Comparison of ENCODE assay signal across 22 cellular contexts in genomic region chr10:26647602-26648244, GRCh38. TPM values are rescaled to one million over a fixed set of nuclear protein-coding genes. Genes with fewer than 3 reads are reported as not detected.
DNase-seq lines count a peak whose midpoint lies in the region; ATAC-seq, FAIRE-seq and TF ChIP-seq lines count a peak whose summit lies in the region.
"Had no signal": no experiment of that assay in that cellular context is flagged by ENCODE, and none has a peak within 500 bp of the region (broad histone marks: within the 10 kb centered on the region; RNA-seq: fewer than 3 reads in every experiment).

No MANE protein-coding gene starts in this region.

- WGBS in small intestine, 3 donors = 79 to 90% (median 89%) methylated on average over 12 of the region's 12 CpGs

- no peaks in the 10 kb centered on the region for H3K4me1 ChIP-seq in small intestine (ENCODE audit: control insufficient read depth in 2 of 2, insufficient read depth in 1 of 2, low read depth in 1 of 2, low read length in 1 of 2)
- H3K4me1 ChIP-seq: Caco-2, Peyer's patch had no signal

- H3K27ac ChIP-seq in small intestine (ENCODE audit: low read depth in 1 of 2, low read length in 1 of 2) = no peak overlapping the region
- H3K27ac ChIP-seq: Peyer's patch had no signal

- H3K27ac Mint-ChIP-seq in T-helper 17 cell = peak overlapping the region; percentile 37
- H3K27ac Mint-ChIP-seq: B cell; CD4-positive, CD25-positive, alpha-beta regulatory T cell had no signal

- no peak overlapping the region for H3K4me3 Mint-ChIP-seq in T-helper 17 cell
- H3K4me3 Mint-ChIP-seq: B cell; CD4-positive, CD25-positive, alpha-beta regulatory T cell had no signal

- no peaks in the 10 kb centered on the region for H3K4me1 Mint-ChIP-seq in T-helper 17 cell
- H3K4me1 Mint-ChIP-seq: B cell; CD4-positive, CD25-positive, alpha-beta regulatory T cell had no signal

- no peak overlapping the region for H3K4me3 ChIP-seq in small intestine (ENCODE audit: low read depth in 1 of 2, low read length in 2 of 2)
- H3K4me3 ChIP-seq: K562, Peyer's patch had no signal

- H3K27me3 Mint-ChIP-seq in T-helper 17 cell = peaks cover 18% of the 10 kb centered on the region

- H3K36me3 ChIP-seq in small intestine (ENCODE audit: control insufficient read depth in 2 of 2, insufficient read depth in 2 of 2, low read length in 2 of 2) = no peaks in the 10 kb centered on the region
- H3K36me3 ChIP-seq: Peyer's patch had no signal

- H3K9me3 ChIP-seq in T-helper 17 cell (ENCODE audit: control insufficient read depth, low read length, poor library complexity, severe bottlenecking) = no peaks in the 10 kb centered on the region
- no peaks in the 10 kb centered on the region for H3K9me3 ChIP-seq in small intestine (ENCODE audit: control insufficient read depth, low read depth)
- H3K9me3 ChIP-seq: Caco-2, Peyer's patch had no signal

- DNase-seq in HT-29 (ENCODE audit: low spot score) = peak; percentile 9
- no peak for DNase-seq in T-helper 17 cell
- peak; percentile 10 for DNase-seq in small intestine
- no peak for DNase-seq in activated CD8-positive, alpha-beta memory T cell treated with anti-CD3 and anti-CD28 coated beads for 24 hours
- DNase-seq in epidermal melanocyte (ENCODE audit: insufficient read length, low spot score) = no peak
- DNase-seq: Caco-2; CD4-positive, CD25-positive, alpha-beta regulatory T cell; EL; H7; NCI-H1105 treated with DMSO at 0.1 percent for 48 hours; NCI-H1694 treated with DMSO at 0.1 percent for 48 hours; NCI-H2107; NCI-H226; NCI-H524 treated with DMSO at 0.1 percent for 48 hours; Peyer's patch; Right ventricle myocardium superior had no signal

- ATAC-seq in T-helper 17 cell (no peak), GM21717 (IDR thresholded peaks at IDR 0.05; ENCODE audit: unreplicated experiment) (no peak)
- ATAC-seq: K562, SK-N-SH treated with all-trans-retinoic acid at 6 μM for 48 hours had no signal

- peak; percentile 30 for TF ChIP-seq CTCF in GM12873 (IDR thresholded peaks at IDR 0.05; ENCODE audit: insufficient read depth, low read depth, low read length, missing control alignments)

- FAIRE-seq in small intestine (lab: Jason Lieb, UNC) = no peak
- FAIRE-seq: GM12892, K562 had no signal

- peaks cover 0 to 3% of the 10 kb centered on the region in 2 donors for H3K27me3 ChIP-seq in small intestine (ENCODE audit: control insufficient read depth in 2 of 2, insufficient read depth in 2 of 2, low read length in 2 of 2)
- H3K27me3 ChIP-seq: Peyer's patch had no signal

- no peaks in the 10 kb centered on the region for H3K36me3 Mint-ChIP-seq in T-helper 17 cell (ENCODE audit: low read depth)
- H3K36me3 Mint-ChIP-seq: CD4-positive, CD25-positive, alpha-beta regulatory T cell had no signal

RNA-seq across cellular contexts. Expression of gene PDSS1, which starts 49.8 kb away (rescaled TPM):
- total RNA-seq in HT-29 (2014; rRNA removed; shearing (Covaris generic)) = 21.0 and 25.9 TPM in 2 replicates
- 1 to 10 TPM; 2.4 to 5.1 TPM for total RNA-seq in T-helper 17 cell
- 10 to 100 TPM; 42.0 to 62.8 (median 48.6) TPM for polyA plus RNA-seq in small intestine

Comparison
In these comparisons a context has a peak if more than half of its experiments do, and no peak if none do; other contexts are left out.
1. DNase-seq: peak in HT-29 (single experiment) and small intestine (single experiment); none in T-helper 17 cell (0 of 3), activated CD8-positive, alpha-beta memory T cell treated with anti-CD3 and anti-CD28 coated beads for 24 hours (single experiment) and epidermal melanocyte (single experiment).